19 cellular contexts compared by ENCODE assay signal in genomic region chr12:78683626-78684025, GRCh38.
"Had no signal": no experiment of that assay in that cellular context is flagged by ENCODE, and none has a peak within 500 bp of the region (broad histone marks: within the 10 kb centered on the region; RNA-seq: fewer than 3 reads in every experiment).

No MANE protein-coding gene starts in this region.

- H3K4me1 ChIP-seq: SJSA1 had no signal

- ATAC-seq: HepG2 had no signal

- H3K4me3 ChIP-seq: MG63, SJSA1, SK-N-MC had no signal

- H3K9me3 ChIP-seq: MG63, SJSA1 had no signal

- H3K27me3 ChIP-seq: MG63, SJSA1 had no signal

- H3K27ac ChIP-seq: SJSA1, SK-N-MC had no signal

- H3K36me3 ChIP-seq: MG63, SJSA1 had no signal

- DNase-seq: Karpas-422, KG1, MG63, NCI-H1092, NCI-H1417 treated with DMSO at 0.1 percent for 48 hours, NCI-H146, NCI-H1694 treated with DMSO at 0.1 percent for 48 hours, NCI-H2029, NCI-H2171, NCI-H446, NCI-H510A, NCI-H524 treated with DMSO at 0.1 percent for 48 hours, NCI-H774, Right ventricle myocardium superior, RPMI8226, SIG-M5 had no signal
